Comparison of ENCODE assay signal across 10 cellular contexts in genomic region chr7:25849361-25850184, GRCh38.
A peak's percentile ranks its signal among the peaks of the same experiment; 100 is the strongest.
DNase-seq lines count a peak whose midpoint lies in the region; ATAC-seq and TF ChIP-seq lines count a peak whose summit lies in the region.
"Had no signal": no experiment of that assay in that cellular context is flagged by ENCODE, and none has a peak within 500 bp of the region (broad histone marks: within the 10 kb centered on the region; RNA-seq: fewer than 3 reads in every experiment).

No MANE protein-coding gene starts in this region.

- H3K36me3 ChIP-seq in esophagus squamous epithelium: no peaks in the 10 kb centered on the region
- H3K36me3 ChIP-seq in Caco-2 (ENCODE audit: control insufficient read depth, insufficient read depth, low read length): no peaks in the 10 kb centered on the region

- H3K9me3 Mint-ChIP-seq in nephron: no peaks in the 10 kb centered on the region
- H3K9me3 Mint-ChIP-seq in Caco-2 (ENCODE audit: unreplicated experiment): no peaks in the 10 kb centered on the region

- no peak for TF ChIP-seq CTCF in esophagus squamous epithelium (IDR thresholded peaks at IDR 0.05)
- no peak for TF ChIP-seq CTCF in nephron (IDR thresholded peaks at IDR 0.05; ENCODE audit: unreplicated experiment in 3 of 3)
- no peak for TF ChIP-seq CTCF in Caco-2 (IDR thresholded peaks at IDR 0.05; ENCODE audit: insufficient read depth in 1 of 2, low read depth in 1 of 2, low read length in 1 of 2, severe bottlenecking in 1 of 2, unreplicated experiment in 1 of 2)

- WGBS in esophagus squamous epithelium, 2 donors: 60 to 62% methylated on average over 13 of the region's 13 CpGs

- intact Hi-C loops in Right ventricle myocardium inferior (cut with DNase I) (loop anchor here (2.0 kb wide), 2 partner anchors 283 to 591 kb away; no protein-coding TSS in a partner anchor), cardiac septum (cut with DNase I) (loop anchor here (1.0 to 10.0 kb wide), 8 partner anchors 96 to 591 kb away; no protein-coding TSS in a partner anchor), esophagus squamous epithelium (cut with DNase I) (loop anchor here (5.0 to 10.0 kb wide), 4 partner anchors 282 to 1315 kb away; partner anchors contain the start of gene HOXA9), Caco-2 (cut with micrococcal nuclease; ENCODE audit: unreplicated experiment) (loop anchor here (10.0 kb wide), 2 partner anchors 185 to 725 kb away; partner anchors contain the start of gene CYCS)

- POLR2A ChIA-PET in HEK293T (lab: Yijun Ruan, JAX) (interaction anchor here (1.9 kb wide), 1 partner anchor 122 kb away, joined by 6 read pairs; no protein-coding TSS in a partner anchor), Caco-2 (lab: Charles Lee) (no interaction called here)

- peak overlapping the region in 2 of 3 experiments; percentile 29 to 37 for H3K4me3 Mint-ChIP-seq in nephron
- no peak overlapping the region for H3K4me3 Mint-ChIP-seq in Caco-2 (ENCODE audit: unreplicated experiment)

- CTCF ChIA-PET in HEK293T (lab: Yijun Ruan, JAX): interaction anchor here (0.6 to 2.2 kb wide), 5 partner anchors 11 to 458 kb away, joined by 3 to 10 read pairs (median 3); no protein-coding TSS in a partner anchor
- CTCF ChIA-PET in Caco-2 (lab: Charles Lee): no interaction called here

- DNase-seq in Right ventricle myocardium inferior (ENCODE audit: missing footprints) (no peak), cardiac septum (ENCODE audit: low spot score) (no peak), esophagus squamous epithelium (lab: John Stamatoyannopoulos, UW) (no peak), GM19240 (ENCODE audit: insufficient read length, low spot score) (no peak), HEK293T (ENCODE audit: extremely low spot score) (no peak), Caco-2 (no peak)
- DNase-seq: activated naive CD4-positive, alpha-beta T cell treated with anti-CD3 and anti-CD28 coated beads, Interleukin-2, amount 50 U/mL, for 16 hours; NCI-H524 treated with DMSO at 0.1 percent for 48 hours had no signal

- peaks cover 10 to 81% (median 36%) of the 10 kb centered on the region in 3 donors for H3K4me1 ChIP-seq in esophagus squamous epithelium
- H3K4me1 ChIP-seq in Caco-2: peaks cover 27% of the 10 kb centered on the region

- peak overlapping the region; percentile 43 to 88 (median 86) for H3K27ac ChIP-seq in esophagus squamous epithelium

- no peaks in the 10 kb centered on the region for H3K36me3 Mint-ChIP-seq in nephron (ENCODE audit: low read depth)
- H3K36me3 Mint-ChIP-seq in Caco-2 (ENCODE audit: insufficient read depth, unreplicated experiment): peaks cover 6% of the 10 kb centered on the region

- H3K27me3 ChIP-seq in esophagus squamous epithelium (peaks cover 5 to 61% (median 22%) of the 10 kb centered on the region in 4 donors), Caco-2 (replicated peaks; ENCODE audit: control insufficient read depth, insufficient read depth, low read length) (no peaks in the 10 kb centered on the region)

- H3K27ac Mint-ChIP-seq in nephron (peak overlapping the region; percentile 92 to 98 (median 98)), Caco-2 (ENCODE audit: unreplicated experiment) (no peak overlapping the region)

- BruUV-seq in Caco-2 (replicated peaks; lab: Mats Ljungman, UMichigan): no TSS peak

- no peaks in the 10 kb centered on the region for H3K27me3 Mint-ChIP-seq in nephron (ENCODE audit: low read depth)
- peaks cover 6% of the 10 kb centered on the region for H3K27me3 Mint-ChIP-seq in Caco-2 (ENCODE audit: insufficient read depth, unreplicated experiment)

- peak; percentile 69 for ATAC-seq in Right ventricle myocardium inferior
- no peak for ATAC-seq in GM19035 (IDR thresholded peaks at IDR 0.05; ENCODE audit: unreplicated experiment)

- TF ChIP-seq POLR2A in esophagus squamous epithelium (IDR thresholded peaks at IDR 0.05): no peak

- no peak overlapping the region for H3K4me3 ChIP-seq in esophagus squamous epithelium
- no peak overlapping the region for H3K4me3 ChIP-seq in Caco-2 (ENCODE audit: low read depth, low read length)

- H3K4me1 Mint-ChIP-seq in nephron: peaks cover 87% of the 10 kb centered on the region
- peaks cover 31% of the 10 kb centered on the region for H3K4me1 Mint-ChIP-seq in Caco-2 (ENCODE audit: low read depth, unreplicated experiment)

- H3K9me3 ChIP-seq in esophagus squamous epithelium (no peaks in the 10 kb centered on the region), Caco-2 (no peaks in the 10 kb centered on the region)

TF ChIP-seq in HEK293T, 16 proteins besides CTCF, POLR2A, EP300 and RAD21:
- TF ChIP-seq, protein P1, sequence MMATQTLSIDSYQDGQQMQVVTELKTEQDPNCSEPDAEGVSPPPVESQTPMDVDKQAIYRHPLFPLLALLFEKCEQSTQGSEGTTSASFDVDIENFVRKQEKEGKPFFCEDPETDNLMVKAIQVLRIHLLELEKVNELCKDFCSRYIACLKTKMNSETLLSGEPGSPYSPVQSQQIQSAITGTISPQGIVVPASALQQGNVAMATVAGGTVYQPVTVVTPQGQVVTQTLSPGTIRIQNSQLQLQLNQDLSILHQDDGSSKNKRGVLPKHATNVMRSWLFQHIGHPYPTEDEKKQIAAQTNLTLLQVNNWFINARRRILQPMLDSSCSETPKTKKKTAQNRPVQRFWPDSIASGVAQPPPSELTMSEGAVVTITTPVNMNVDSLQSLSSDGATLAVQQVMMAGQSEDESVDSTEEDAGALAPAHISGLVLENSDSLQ (IDR thresholded peaks at IDR 0.05): no peak
- no peak for TF ChIP-seq FOXK2 (IDR thresholded peaks at IDR 0.05)
- no peak for TF ChIP-seq FOXM1 (IDR thresholded peaks at IDR 0.05; ENCODE audit: borderline replicate concordance)
- TF ChIP-seq BHLHE40 (IDR thresholded peaks at IDR 0.05; ENCODE audit: borderline replicate concordance): no peak
- TF ChIP-seq NFRKB (IDR thresholded peaks at IDR 0.05): no peak
- no peak for TF ChIP-seq SUZ12 (IDR thresholded peaks at IDR 0.05)
- no peak for TF ChIP-seq HDGF (IDR thresholded peaks at IDR 0.05; ENCODE audit: borderline replicate concordance)
- no peak for TF ChIP-seq ELF4 (IDR thresholded peaks at IDR 0.05)
- no peak for TF ChIP-seq ARNT (IDR thresholded peaks at IDR 0.05)
- no peak for TF ChIP-seq FOXA1 (IDR thresholded peaks at IDR 0.05)
TF ChIP-seq in HEK293T: peak in this region for 0.
